ENCODE assay signal across 16 cellular contexts in the genomic region with DNA sequence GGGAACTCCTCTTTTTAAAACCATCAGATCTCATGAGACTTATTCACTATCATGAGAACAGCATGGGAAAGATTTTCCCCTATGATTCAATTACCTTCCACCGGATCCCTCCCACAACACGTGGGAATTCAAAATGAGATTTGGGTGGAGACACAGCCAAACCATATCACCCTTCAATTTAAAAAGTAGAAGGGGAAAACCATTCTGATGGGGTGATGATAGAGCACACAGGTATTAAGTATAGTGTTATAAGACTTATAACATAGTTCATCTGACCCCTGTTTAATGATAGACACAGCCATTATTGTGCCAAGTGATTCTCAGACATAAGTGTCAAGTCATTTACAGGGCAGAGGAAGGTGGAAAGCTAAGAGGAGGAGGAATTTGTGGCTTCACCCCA.
DNase-seq lines count a peak whose midpoint lies in the region; ATAC-seq and TF ChIP-seq lines count a peak whose summit lies in the region.
"Had no signal": no experiment of that assay in that cellular context is flagged by ENCODE, and none has a peak within 500 bp of the region (broad histone marks: within the 10 kb centered on the region; RNA-seq: fewer than 3 reads in every experiment).

No MANE protein-coding gene starts in this region.

- no peaks in the 10 kb centered on the region for H3K9me3 ChIP-seq in esophagus muscularis mucosa
- H3K9me3 ChIP-seq: A549, Caco-2 had no signal

- CTCF ChIA-PET in activated CD4-positive, alpha-beta T cell treated with anti-CD3 and anti-CD28 coated beads for 36 hours (lab: Charles Lee), result interaction anchor here (0.6 to 1.4 kb wide), 2 partner anchors 165 to 319 kb away, joined by 3 read pairs; no protein-coding TSS in a partner anchor

- H3K36me3 Mint-ChIP-seq in activated CD4-positive, alpha-beta T cell treated with anti-CD3 and anti-CD28 coated beads for 36 hours (ENCODE audit: low read depth), result peaks cover 6% of the 10 kb centered on the region
- H3K36me3 Mint-ChIP-seq in activated T-cell treated with anti-CD3 and anti-CD28 coated beads, Interleukin-2, amount 50 U/mL, for 72 hours (ENCODE audit: insufficient read depth in 2 of 2), result peaks cover 2 to 3% of the 10 kb centered on the region in 2 donors

- DNase-seq in activated CD4-positive, alpha-beta T cell treated with anti-CD3 and anti-CD28 coated beads for 36 hours, result no peak
- DNase-seq in activated CD4-positive, alpha-beta T cell treated with anti-CD3 and anti-CD28 coated beads, Interleukin-2, amount 50 U/mL, for 48 hours, result no peak
- no peak for DNase-seq in activated T-cell treated with anti-CD3 and anti-CD28 coated beads, Interleukin-2, amount 50 U/mL, for 72 hours
- no peak for DNase-seq in activated T-cell treated with anti-CD3 and anti-CD28 coated beads, Interleukin-2, amount 50 U/mL, for 1 hour
- DNase-seq in stimulated activated naive CD4-positive, alpha-beta T cell treated with Interleukin-2 at 50 U/mL for 16 hours (lab: John Stamatoyannopoulos, UW), result peak; percentile 13
- no peak for DNase-seq in stimulated activated naive CD4-positive, alpha-beta T cell (lab: John Stamatoyannopoulos, UW)
- peak; percentile 29 for DNase-seq in esophagus muscularis mucosa (ENCODE audit: extremely low spot score)
- DNase-seq: AML-193; Caco-2; CD4-positive, alpha-beta T cell; HCEC 1CT had no signal

- peaks cover 0 to 10% (median 0%) of the 10 kb centered on the region in 4 donors for H3K4me1 ChIP-seq in esophagus muscularis mucosa
- H3K4me1 ChIP-seq: A549 had no signal

- intact Hi-C loops in activated CD4-positive, alpha-beta T cell treated with anti-CD3 and anti-CD28 coated beads for 36 hours (cut with DNase I, micrococcal nuclease), result no loop called here
- intact Hi-C loops in esophagus muscularis mucosa (cut with DNase I), result no loop called here

- H3K27me3 Mint-ChIP-seq in activated CD4-positive, alpha-beta T cell treated with anti-CD3 and anti-CD28 coated beads for 36 hours, result peaks cover 4% of the 10 kb centered on the region
- H3K27me3 Mint-ChIP-seq in activated T-cell treated with anti-CD3 and anti-CD28 coated beads, Interleukin-2, amount 50 U/mL, for 72 hours (ENCODE audit: low read depth), result peaks cover 8% of the 10 kb centered on the region
- H3K27me3 Mint-ChIP-seq: CD4-positive, alpha-beta T cell had no signal

- H3K27ac ChIP-seq in esophagus muscularis mucosa (replicated peaks in 1 of 4), result no peak overlapping the region
- H3K27ac ChIP-seq: 22Rv1, A549, C4-2B had no signal

- peaks cover 0 to 6% (median 0%) of the 10 kb centered on the region in 4 donors for H3K27me3 ChIP-seq in esophagus muscularis mucosa

- WGBS in esophagus muscularis mucosa, result 82% methylated on average over 2 of the region's 2 CpGs

- no peak for TF ChIP-seq EP300 in esophagus muscularis mucosa (IDR thresholded peaks at IDR 0.05)

- no peak for TF ChIP-seq POLR2A in esophagus muscularis mucosa (IDR thresholded peaks at IDR 0.05; ENCODE audit: low read depth)

- H3K9me3 Mint-ChIP-seq in activated CD4-positive, alpha-beta T cell treated with anti-CD3 and anti-CD28 coated beads for 36 hours (ENCODE audit: low read depth), result no peaks in the 10 kb centered on the region
- H3K9me3 Mint-ChIP-seq in activated T-cell treated with anti-CD3 and anti-CD28 coated beads, Interleukin-2, amount 50 U/mL, for 72 hours, result peaks cover 0 to 1% of the 10 kb centered on the region in 2 donors
- H3K9me3 Mint-ChIP-seq: CD4-positive, alpha-beta T cell; GM23338 had no signal

- no peak overlapping the region for H3K4me3 ChIP-seq in esophagus muscularis mucosa
- H3K4me3 ChIP-seq: A549, GM23338 had no signal

- H3K36me3 ChIP-seq in esophagus muscularis mucosa, result no peaks in the 10 kb centered on the region

- peaks cover 25% of the 10 kb centered on the region for H3K4me1 Mint-ChIP-seq in activated CD4-positive, alpha-beta T cell treated with anti-CD3 and anti-CD28 coated beads for 36 hours
- H3K4me1 Mint-ChIP-seq in activated T-cell treated with anti-CD3 and anti-CD28 coated beads, Interleukin-2, amount 50 U/mL, for 72 hours (ENCODE audit: low read depth), result peaks cover 41% of the 10 kb centered on the region

- no peak for ATAC-seq in activated CD4-positive, alpha-beta T cell treated with anti-CD3 and anti-CD28 coated beads for 36 hours
- ATAC-seq in activated T-cell treated with anti-CD3 and anti-CD28 coated beads, Interleukin-2, amount 50 U/mL, for 72 hours (replicated peaks in 1 of 2), result peak in 1 of 2 donors; percentile 30
- no peak for ATAC-seq in GM19324 (IDR thresholded peaks at IDR 0.05; ENCODE audit: low FRiP score, unreplicated experiment)
- ATAC-seq: A549, GM23338 had no signal

- peak overlapping the region; percentile 80 for H3K27ac Mint-ChIP-seq in activated CD4-positive, alpha-beta T cell treated with anti-CD3 and anti-CD28 coated beads for 36 hours
- H3K27ac Mint-ChIP-seq in activated T-cell treated with anti-CD3 and anti-CD28 coated beads, Interleukin-2, amount 50 U/mL, for 72 hours, result no peak overlapping the region
- H3K27ac Mint-ChIP-seq: CD4-positive, alpha-beta T cell; GM23338 had no signal

- POLR2A ChIA-PET in activated CD4-positive, alpha-beta T cell treated with anti-CD3 and anti-CD28 coated beads for 36 hours (lab: Charles Lee), result no interaction called here

- H3K4me3 Mint-ChIP-seq in activated CD4-positive, alpha-beta T cell treated with anti-CD3 and anti-CD28 coated beads for 36 hours, result no peak overlapping the region
- H3K4me3 Mint-ChIP-seq in activated T-cell treated with anti-CD3 and anti-CD28 coated beads, Interleukin-2, amount 50 U/mL, for 72 hours, result peak overlapping the region; percentile 40 to 45
- H3K4me3 Mint-ChIP-seq: CD4-positive, alpha-beta T cell; GM23338 had no signal

- TF ChIP-seq CTCF in esophagus muscularis mucosa (IDR thresholded peaks at IDR 0.05), result no peak

Comparison
In these comparisons a context has a peak if more than half of its experiments do, and no peak if none do; other contexts are left out.
1. DNase-seq: peak in stimulated activated naive CD4-positive, alpha-beta T cell treated with Interleukin-2 at 50 U/mL for 16 hours (single experiment) and esophagus muscularis mucosa (single experiment); none in activated CD4-positive, alpha-beta T cell treated with anti-CD3 and anti-CD28 coated beads for 36 hours (single experiment), activated CD4-positive, alpha-beta T cell treated with anti-CD3 and anti-CD28 coated beads, Interleukin-2, amount 50 U/mL, for 48 hours (0 of 2), activated T-cell treated with anti-CD3 and anti-CD28 coated beads, Interleukin-2, amount 50 U/mL, for 72 hours (0 of 2), activated T-cell treated with anti-CD3 and anti-CD28 coated beads, Interleukin-2, amount 50 U/mL, for 1 hour (single experiment) and stimulated activated naive CD4-positive, alpha-beta T cell (0 of 6).